Comparison of ENCODE assay signal across 1 cellular context in the genomic region with DNA sequence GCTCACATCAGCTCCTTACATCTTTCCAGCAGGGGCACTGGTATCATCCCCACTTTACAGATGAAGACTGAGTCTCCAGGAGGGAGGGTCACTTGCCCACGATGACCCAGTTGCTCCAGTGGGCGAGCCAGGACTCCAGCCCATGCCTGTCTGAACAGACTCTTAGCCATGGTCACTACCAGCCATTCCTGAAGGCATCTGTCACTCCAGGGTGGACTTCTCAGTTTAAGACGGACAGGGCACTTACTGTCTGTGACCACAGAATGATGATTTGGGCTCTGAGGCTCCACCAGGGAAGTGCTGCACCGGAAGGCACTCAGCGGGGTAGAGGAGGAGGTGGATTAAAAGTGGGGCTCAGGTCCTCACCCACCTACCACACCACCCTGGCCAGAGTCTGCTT.
TF ChIP-seq lines count a peak whose summit lies in the region.

No MANE protein-coding gene starts in this region.

TF ChIP-seq in GM23338, 12 proteins besides CTCF, POLR2A, EP300 and RAD21 (continued from another document):
- TF ChIP-seq ZNF462 (CRISPR knock-in tag; IDR thresholded peaks at IDR 0.05): no peak
- no peak for TF ChIP-seq ZNF114 (CRISPR knock-in tag; IDR thresholded peaks at IDR 0.05)
- TF ChIP-seq NANOG (IDR thresholded peaks at IDR 0.05; ENCODE audit: borderline replicate concordance): no peak
- TF ChIP-seq STAT1 (IDR thresholded peaks at IDR 0.05; ENCODE audit: unreplicated experiment): no peak
- TF ChIP-seq JUNB (IDR thresholded peaks at IDR 0.05; ENCODE audit: unreplicated experiment): no peak
- no peak for TF ChIP-seq ETS1 (IDR thresholded peaks at IDR 0.05)
